Comparison of ENCODE assay signal across 9 cellular contexts in the genomic region with DNA sequence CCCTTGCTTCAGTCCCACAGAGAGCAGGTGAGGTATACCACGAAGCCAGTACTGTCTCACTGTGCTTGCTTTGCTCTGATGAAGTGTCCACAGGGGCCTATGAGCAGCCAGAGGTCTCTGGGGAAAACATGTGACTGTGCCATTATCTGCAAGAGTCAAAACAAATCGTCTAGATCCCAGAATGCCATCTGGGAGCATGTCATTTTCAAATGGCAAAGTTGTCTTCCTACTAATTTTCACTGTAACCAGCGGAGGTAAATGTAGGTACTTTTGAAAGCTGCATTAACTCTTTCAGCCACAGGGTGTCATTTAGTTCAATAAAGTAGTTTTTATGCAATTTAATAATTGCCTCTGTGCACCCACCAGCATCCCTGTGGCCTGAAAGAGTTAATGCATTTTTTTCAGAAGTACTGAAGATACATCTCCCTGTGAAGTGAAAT.
A peak's percentile ranks its signal among the peaks of the same experiment; 100 is the strongest.
DNase-seq lines count a peak whose midpoint lies in the region; ATAC-seq and TF ChIP-seq lines count a peak whose summit lies in the region.
"Had no signal": no experiment of that assay in that cellular context is flagged by ENCODE, and none has a peak within 500 bp of the region (broad histone marks: within the 10 kb centered on the region; RNA-seq: fewer than 3 reads in every experiment).

No MANE protein-coding gene starts in this region.

- H3K27me3 ChIP-seq in neural cell (ENCODE audit: insufficient read depth, low read depth, low read length) = no peaks in the 10 kb centered on the region

- intact Hi-C loops in posterior cingulate gyrus (cut with DNase I) = no loop called here

- TF ChIP-seq CTCF in neural cell (IDR thresholded peaks at IDR 0.05; ENCODE audit: poor library complexity, severe bottlenecking) = peak; percentile 43

- no peak overlapping the region for H3K9ac ChIP-seq in neural cell (ENCODE audit: low read length)

- DNase-seq in NCI-H1105 treated with DMSO at 0.1 percent for 48 hours (lab: John Stamatoyannopoulos, UW) (peak; percentile 26), NCI-H1105 (lab: John Stamatoyannopoulos, UW) (no peak), NCI-H82 treated with DMSO at 0.1 percent for 48 hours (lab: John Stamatoyannopoulos, UW; ENCODE audit: unreplicated experiment) (peak; percentile 70), SHP77 treated with DMSO at 0.1 percent for 48 hours (lab: John Stamatoyannopoulos, UW) (no peak), HK-2 (ENCODE audit: unreplicated experiment) (no peak), posterior cingulate gyrus (no peak)
- DNase-seq: hippocampal formation had no signal

- H4K20me1 ChIP-seq in neural cell (ENCODE audit: insufficient read depth) = no peaks in the 10 kb centered on the region

- H3K9me2 ChIP-seq in neural cell (ENCODE audit: insufficient read depth, low read length) = no peaks in the 10 kb centered on the region

- H3F3A ChIP-seq in neural cell (ENCODE audit: insufficient read depth, low read length, poor library complexity, severe bottlenecking) = peaks cover 2% of the 10 kb centered on the region

- peaks cover 17% of the 10 kb centered on the region for H3K79me2 ChIP-seq in neural cell (replicated peaks; ENCODE audit: insufficient read depth, low read length)

- H3K36me3 ChIP-seq in neural cell (ENCODE audit: insufficient read depth, low read length) = peaks cover 26% of the 10 kb centered on the region

- no peak overlapping the region for H2AFZ ChIP-seq in neural cell (ENCODE audit: low read depth, low read length)

- ATAC-seq in HG02623 (IDR thresholded peaks at IDR 0.05; ENCODE audit: unreplicated experiment) = peak; percentile 36

- peak overlapping the region; percentile 33 for H3K4me2 ChIP-seq in neural cell (ENCODE audit: low read length)

- H3K27ac ChIP-seq in neural cell (ENCODE audit: low read length) = peak overlapping the region; percentile 43

- H3K4me3 ChIP-seq in neural cell (ENCODE audit: low read length) = peak overlapping the region; percentile 50

- no peaks in the 10 kb centered on the region for H3K9me3 ChIP-seq in neural cell (ENCODE audit: low read length)

- peak; percentile 37 for TF ChIP-seq RAD21 in neural cell (conservative IDR thresholded peaks at IDR 0.05)

- peak; percentile 87 for TF ChIP-seq EP300 in neural cell (conservative IDR thresholded peaks at IDR 0.05; ENCODE audit: poor library complexity, severe bottlenecking)

TF ChIP-seq in neural cell, 6 proteins besides CTCF, POLR2A, EP300 and RAD21:
- TF ChIP-seq, protein P1, sequence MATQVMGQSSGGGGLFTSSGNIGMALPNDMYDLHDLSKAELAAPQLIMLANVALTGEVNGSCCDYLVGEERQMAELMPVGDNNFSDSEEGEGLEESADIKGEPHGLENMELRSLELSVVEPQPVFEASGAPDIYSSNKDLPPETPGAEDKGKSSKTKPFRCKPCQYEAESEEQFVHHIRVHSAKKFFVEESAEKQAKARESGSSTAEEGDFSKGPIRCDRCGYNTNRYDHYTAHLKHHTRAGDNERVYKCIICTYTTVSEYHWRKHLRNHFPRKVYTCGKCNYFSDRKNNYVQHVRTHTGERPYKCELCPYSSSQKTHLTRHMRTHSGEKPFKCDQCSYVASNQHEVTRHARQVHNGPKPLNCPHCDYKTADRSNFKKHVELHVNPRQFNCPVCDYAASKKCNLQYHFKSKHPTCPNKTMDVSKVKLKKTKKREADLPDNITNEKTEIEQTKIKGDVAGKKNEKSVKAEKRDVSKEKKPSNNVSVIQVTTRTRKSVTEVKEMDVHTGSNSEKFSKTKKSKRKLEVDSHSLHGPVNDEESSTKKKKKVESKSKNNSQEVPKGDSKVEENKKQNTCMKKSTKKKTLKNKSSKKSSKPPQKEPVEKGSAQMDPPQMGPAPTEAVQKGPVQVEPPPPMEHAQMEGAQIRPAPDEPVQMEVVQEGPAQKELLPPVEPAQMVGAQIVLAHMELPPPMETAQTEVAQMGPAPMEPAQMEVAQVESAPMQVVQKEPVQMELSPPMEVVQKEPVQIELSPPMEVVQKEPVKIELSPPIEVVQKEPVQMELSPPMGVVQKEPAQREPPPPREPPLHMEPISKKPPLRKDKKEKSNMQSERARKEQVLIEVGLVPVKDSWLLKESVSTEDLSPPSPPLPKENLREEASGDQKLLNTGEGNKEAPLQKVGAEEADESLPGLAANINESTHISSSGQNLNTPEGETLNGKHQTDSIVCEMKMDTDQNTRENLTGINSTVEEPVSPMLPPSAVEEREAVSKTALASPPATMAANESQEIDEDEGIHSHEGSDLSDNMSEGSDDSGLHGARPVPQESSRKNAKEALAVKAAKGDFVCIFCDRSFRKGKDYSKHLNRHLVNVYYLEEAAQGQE (IDR thresholded peaks at IDR 0.05; ENCODE audit: borderline replicate concordance) = peak; percentile 57
- TF ChIP-seq EZH2 (IDR thresholded peaks at IDR 0.05; ENCODE audit: borderline replicate concordance, insufficient read depth, low read length, poor library complexity, severe bottlenecking) = no peak
- TF ChIP-seq MXI1 (conservative IDR thresholded peaks at IDR 0.05; ENCODE audit: poor library complexity, severe bottlenecking) = peak; percentile 31
- TF ChIP-seq POLR2AphosphoS5 (IDR thresholded peaks at IDR 0.05) = peak; percentile 91
- TF ChIP-seq SMC3 (conservative IDR thresholded peaks at IDR 0.05; ENCODE audit: poor library complexity) = peak; percentile 53
- no peak for TF ChIP-seq TAF1 (IDR thresholded peaks at IDR 0.05; ENCODE audit: low read depth)

Comparison
In these comparisons a context has a peak if more than half of its experiments do, and no peak if none do; other contexts are left out.
1. DNase-seq: peak in NCI-H1105 treated with DMSO at 0.1 percent for 48 hours (single experiment) and NCI-H82 treated with DMSO at 0.1 percent for 48 hours (single experiment); none in NCI-H1105 (single experiment), SHP77 treated with DMSO at 0.1 percent for 48 hours (single experiment), HK-2 (single experiment) and posterior cingulate gyrus (0 of 10).